7 cellular contexts compared by ENCODE assay signal in genomic region chr10:5971315-5971832, GRCh38. TPM values are rescaled to one million over a fixed set of nuclear protein-coding genes. Genes with fewer than 3 reads are reported as not detected.
DNase-seq lines count a peak whose midpoint lies in the region; ATAC-seq and TF ChIP-seq lines count a peak whose summit lies in the region.

No MANE protein-coding gene starts in this region.

- H3K4me1 ChIP-seq in H9 (ENCODE audit: insufficient read depth, low read length), result no peaks in the 10 kb centered on the region

- H3K27ac ChIP-seq in H9 (ENCODE audit: insufficient read length, low read depth, low read length), result no peak overlapping the region

- no peak overlapping the region for H2AFZ ChIP-seq in H9 (ENCODE audit: low read length)

- H3K9ac ChIP-seq in H9 (ENCODE audit: extremely low read depth, insufficient read length, low read length), result no peak overlapping the region

- no peak overlapping the region for H2AK5ac ChIP-seq in H9 (ENCODE audit: insufficient read length, low read length)

- H3K4me3 Mint-ChIP-seq in stimulated activated naive B cell treated with anti-CD40 and anti-IgM and Interleukin-4, amounts not matched to agents 10 μg/mL and 1 μg/mL and 100 μg/mL, for 72 hours, result no peak overlapping the region
- no peak overlapping the region for H3K4me3 Mint-ChIP-seq in H9

- H3K36me3 Mint-ChIP-seq in stimulated activated naive B cell treated with anti-CD40 and anti-IgM and Interleukin-4, amounts not matched to agents 10 μg/mL and 1 μg/mL and 100 μg/mL, for 72 hours, result peaks cover 17% of the 10 kb centered on the region in 2 donors
- no peaks in the 10 kb centered on the region for H3K36me3 Mint-ChIP-seq in H9 (ENCODE audit: insufficient read depth in 1 of 3, low read depth in 3 of 3)

- H3K18ac ChIP-seq in H9 (ENCODE audit: insufficient read length, low read depth, low read length), result no peak overlapping the region

- no peaks in the 10 kb centered on the region for H4K20me1 ChIP-seq in H9 (ENCODE audit: control insufficient read depth, insufficient read depth, insufficient read length)

- H3K79me2 ChIP-seq in H9 (ENCODE audit: insufficient read depth, low read length), result no peaks in the 10 kb centered on the region

- no CpG with 5 or more reads among the region's 8 CpGs for WGBS in H9 (ENCODE audit: extremely low coverage, insufficient read length, low lambda C conversion rate)

- no peak overlapping the region for H2BK20ac ChIP-seq in H9 (ENCODE audit: low read depth, low read length, poor library complexity, severe bottlenecking)

- no peak overlapping the region for H4K8ac ChIP-seq in H9 (replicated peaks; ENCODE audit: insufficient read length, low read depth, low read length)

- DNase-seq in activated CD4-positive, alpha-beta T cell treated with anti-CD3 and anti-CD28 coated beads, Interleukin-2, amount 50 U/mL, for 48 hours, result peak; percentile 24 to 40
- no peak for DNase-seq in Right ventricle myocardium inferior (ENCODE audit: missing footprints)
- no peak for DNase-seq in stimulated activated naive B cell treated with anti-CD40 and anti-IgM and Interleukin-4, amounts not matched to agents 10 μg/mL and 1 μg/mL and 100 μg/mL, for 72 hours
- no peak for DNase-seq in NCI-H187 treated with DMSO at 0.1 percent for 48 hours (lab: John Stamatoyannopoulos, UW)
- DNase-seq in NCI-H2227 (lab: John Stamatoyannopoulos, UW; ENCODE audit: unreplicated experiment), result no peak
- DNase-seq in H9, result no peak

- no peak overlapping the region for H2BK5ac ChIP-seq in H9 (ENCODE audit: insufficient read length, low read length)

- H3K4me2 ChIP-seq in H9 (ENCODE audit: insufficient read depth, insufficient read length, low read length), result no peak overlapping the region

- no peak overlapping the region for H2BK120ac ChIP-seq in H9 (ENCODE audit: low read depth, low read length, poor library complexity, severe bottlenecking)

- peaks cover 30 to 40% of the 10 kb centered on the region in 2 donors for H3K4me1 Mint-ChIP-seq in stimulated activated naive B cell treated with anti-CD40 and anti-IgM and Interleukin-4, amounts not matched to agents 10 μg/mL and 1 μg/mL and 100 μg/mL, for 72 hours
- H3K4me1 Mint-ChIP-seq in H9, result peaks cover 1 to 3% of the 10 kb centered on the region in 2 experiments

- H3K23ac ChIP-seq in H9 (ENCODE audit: insufficient read length, low read depth, low read length), result no peak overlapping the region

- intact Hi-C loops in Right ventricle myocardium inferior (cut with DNase I), result loop anchor here (10.0 kb wide), 1 partner anchor 113 kb away; the partner anchor contains the start of gene RBM17

- no peaks in the 10 kb centered on the region for H3K27me3 Mint-ChIP-seq in stimulated activated naive B cell treated with anti-CD40 and anti-IgM and Interleukin-4, amounts not matched to agents 10 μg/mL and 1 μg/mL and 100 μg/mL, for 72 hours
- peaks cover 40% of the 10 kb centered on the region for H3K27me3 Mint-ChIP-seq in H9 (ENCODE audit: low read depth)

- H3K27me3 ChIP-seq in H9 (ENCODE audit: insufficient read depth, low read length), result peaks cover 5% of the 10 kb centered on the region; the same call in 1 of the 2 replicates

- H2BK12ac ChIP-seq in H9 (ENCODE audit: insufficient read length, low read depth, low read length), result no peak overlapping the region

- H3K23me2 ChIP-seq in H9 (ENCODE audit: insufficient read length, low read depth, low read length, poor library complexity, severe bottlenecking), result no peaks in the 10 kb centered on the region

- no peaks in the 10 kb centered on the region for H3K79me1 ChIP-seq in H9 (ENCODE audit: insufficient read depth, low read depth, low read length, poor library complexity, severe bottlenecking)

- no peaks in the 10 kb centered on the region for H3K9me3 Mint-ChIP-seq in stimulated activated naive B cell treated with anti-CD40 and anti-IgM and Interleukin-4, amounts not matched to agents 10 μg/mL and 1 μg/mL and 100 μg/mL, for 72 hours
- no peaks in the 10 kb centered on the region; a peak in 1 of 5 replicates for H3K9me3 Mint-ChIP-seq in H9

- H3T11ph ChIP-seq in H9 (ENCODE audit: low read length), result no peak overlapping the region

- no peak overlapping the region for H3K56ac ChIP-seq in H9 (ENCODE audit: insufficient read length, low read depth, low read length)

- H4K5ac ChIP-seq in H9 (ENCODE audit: insufficient read length, low read depth, low read length), result no peak overlapping the region

- H3K27ac Mint-ChIP-seq in stimulated activated naive B cell treated with anti-CD40 and anti-IgM and Interleukin-4, amounts not matched to agents 10 μg/mL and 1 μg/mL and 100 μg/mL, for 72 hours, result peak overlapping the region; percentile 71
- H3K27ac Mint-ChIP-seq in H9, result no peak overlapping the region

- no peak overlapping the region for H4K91ac ChIP-seq in H9 (ENCODE audit: insufficient read length, low read depth, low read length)

- H3K4ac ChIP-seq in H9 (ENCODE audit: low read depth, low read length), result no peak overlapping the region

- no peak for TF ChIP-seq CTCF in H9 (conservative IDR thresholded peaks at IDR 0.05)

- ATAC-seq in HG02798 (IDR thresholded peaks at IDR 0.05; ENCODE audit: poor library complexity, unreplicated experiment) (peak; percentile 39), Right ventricle myocardium inferior (peak; percentile 69)
- no peak for ATAC-seq in stimulated activated naive B cell treated with anti-CD40 and anti-IgM and Interleukin-4, amounts not matched to agents 10 μg/mL and 1 μg/mL and 100 μg/mL, for 72 hours (replicated peaks)

- no peaks in the 10 kb centered on the region for H3K9me3 ChIP-seq in H9 (ENCODE audit: control insufficient read depth, low read depth, low read length)

- H2BK15ac ChIP-seq in H9 (ENCODE audit: low read depth, low read length), result no peak overlapping the region

- no peak overlapping the region for H3K14ac ChIP-seq in H9 (ENCODE audit: insufficient read depth, low read length)

RNA-seq across cellular contexts. Expression of gene IL15RA, which starts 6.0 kb away (rescaled TPM):
- 11.6 TPM for total RNA-seq in Right ventricle myocardium inferior
- 0.18 and 0.31 TPM in 2 replicates for total RNA-seq in H9 (2021)

Comparison
In these comparisons a context has a peak if more than half of its experiments do, and no peak if none do; other contexts are left out.
1. ATAC-seq: peak in HG02798 (single experiment) and Right ventricle myocardium inferior (single experiment); none in stimulated activated naive B cell treated with anti-CD40 and anti-IgM and Interleukin-4, amounts not matched to agents 10 μg/mL and 1 μg/mL and 100 μg/mL, for 72 hours (0 of 2).
2. DNase-seq: peak in activated CD4-positive, alpha-beta T cell treated with anti-CD3 and anti-CD28 coated beads, Interleukin-2, amount 50 U/mL, for 48 hours (2 of 2); none in Right ventricle myocardium inferior (single experiment), stimulated activated naive B cell treated with anti-CD40 and anti-IgM and Interleukin-4, amounts not matched to agents 10 μg/mL and 1 μg/mL and 100 μg/mL, for 72 hours (single experiment), NCI-H187 treated with DMSO at 0.1 percent for 48 hours (single experiment), NCI-H2227 (single experiment) and H9 (single experiment).